In genomic region chr7:495326-495725, GRCh38 we compare ENCODE assay signal across 1 cellular context.
TF ChIP-seq lines count a peak whose summit lies in the region.

No MANE protein-coding gene starts in this region.

TF ChIP-seq in H1, 55 proteins besides CTCF, POLR2A, EP300 and RAD21 (continued from another document):
- TF ChIP-seq, protein P1, sequence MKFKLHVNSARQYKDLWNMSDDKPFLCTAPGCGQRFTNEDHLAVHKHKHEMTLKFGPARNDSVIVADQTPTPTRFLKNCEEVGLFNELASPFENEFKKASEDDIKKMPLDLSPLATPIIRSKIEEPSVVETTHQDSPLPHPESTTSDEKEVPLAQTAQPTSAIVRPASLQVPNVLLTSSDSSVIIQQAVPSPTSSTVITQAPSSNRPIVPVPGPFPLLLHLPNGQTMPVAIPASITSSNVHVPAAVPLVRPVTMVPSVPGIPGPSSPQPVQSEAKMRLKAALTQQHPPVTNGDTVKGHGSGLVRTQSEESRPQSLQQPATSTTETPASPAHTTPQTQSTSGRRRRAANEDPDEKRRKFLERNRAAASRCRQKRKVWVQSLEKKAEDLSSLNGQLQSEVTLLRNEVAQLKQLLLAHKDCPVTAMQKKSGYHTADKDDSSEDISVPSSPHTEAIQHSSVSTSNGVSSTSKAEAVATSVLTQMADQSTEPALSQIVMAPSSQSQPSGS (IDR thresholded peaks at IDR 0.05; ENCODE audit: low read length): no peak
